ENCODE assay signal across 21 cellular contexts in the genomic region with DNA sequence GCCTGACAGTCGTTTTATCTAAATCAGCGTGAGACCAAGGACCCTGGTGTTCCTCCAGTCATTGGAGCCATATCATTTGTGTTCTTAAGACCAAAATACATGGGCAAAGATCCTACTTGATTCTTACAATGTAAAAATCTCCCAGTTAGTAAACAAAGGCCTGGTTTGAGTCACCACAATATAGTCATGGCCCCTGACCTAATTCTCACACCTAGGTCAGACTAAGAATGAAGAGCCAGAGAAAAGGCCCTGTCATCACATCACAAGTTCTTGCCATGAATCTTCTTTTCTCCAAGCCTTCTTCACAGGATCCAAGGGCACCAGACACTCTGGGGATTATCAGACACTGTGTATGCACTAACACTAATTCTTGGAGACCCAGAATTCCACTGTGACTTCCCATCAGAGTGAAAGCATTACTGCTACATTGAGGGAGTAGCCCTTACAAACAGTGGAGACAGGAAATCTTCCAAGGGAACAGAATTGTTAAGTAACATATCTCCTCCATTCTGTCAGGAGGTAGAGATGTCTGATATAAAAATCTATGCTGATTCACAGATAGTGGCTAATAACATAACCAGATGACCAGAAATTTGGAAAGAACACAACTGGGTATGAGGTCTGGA. TPM values are rescaled to one million over a fixed set of nuclear protein-coding genes. Genes with fewer than 3 reads are reported as not detected.
"Had no signal": no experiment of that assay in that cellular context is flagged by ENCODE, and none has a peak within 500 bp of the region (broad histone marks: within the 10 kb centered on the region; RNA-seq: fewer than 3 reads in every experiment).

No MANE protein-coding gene starts in this region.

- DNase-seq: activated CD4-positive, alpha-beta memory T cell treated with anti-CD3 and anti-CD28 coated beads for 36 hours; activated CD8-positive, alpha-beta memory T cell treated with anti-CD3 and anti-CD28 coated beads, Interleukin-2, amount 50 U/mL, for 48 hours; activated naive CD4-positive, alpha-beta T cell treated with Interleukin-2 at 50 U/mL for 16 hours; hypothalamus; kidney; mesenchymal stem cell; occipital lobe; right lobe of liver; T-helper 1 cell; tibial artery; uterus had no signal

- H3K36me3 ChIP-seq: uterus had no signal

- H3K9me3 ChIP-seq: right lobe of liver, tibial artery, uterus had no signal

- H3K27ac Mint-ChIP-seq: activated CD4-positive, alpha-beta memory T cell treated with anti-CD3 and anti-CD28 coated beads for 36 hours; activated T-helper 1 cell treated with anti-CD3 and anti-CD28 coated beads, Interleukin-12 subunit alpha, Interleukin-12 subunit beta, Interleukin-2, Interleukin-4 antibody, amounts not matched to agents 30 ng/mL and 10 ng/mL and 1 ng/mL, durations not matched to agents 14 hours and 24 hours and 36 hours; nephron; progenitor cell of endocrine pancreas had no signal

- H3K9me3 Mint-ChIP-seq: activated CD4-positive, alpha-beta memory T cell treated with anti-CD3 and anti-CD28 coated beads for 36 hours; activated T-helper 1 cell treated with anti-CD3 and anti-CD28 coated beads, Interleukin-12 subunit alpha, Interleukin-12 subunit beta, Interleukin-2, Interleukin-4 antibody, amounts not matched to agents 30 ng/mL and 10 ng/mL and 1 ng/mL, durations not matched to agents 14 hours and 24 hours and 36 hours; nephron had no signal

- ATAC-seq: right lobe of liver had no signal

- H3K27me3 ChIP-seq: right lobe of liver, tibial artery, uterus had no signal

- H3K27me3 Mint-ChIP-seq: activated CD4-positive, alpha-beta memory T cell treated with anti-CD3 and anti-CD28 coated beads for 36 hours; progenitor cell of endocrine pancreas had no signal

- H3K4me1 Mint-ChIP-seq: nephron had no signal

- H3K27ac ChIP-seq: right lobe of liver, tibial artery, uterus had no signal

- H3K4me3 ChIP-seq: right lobe of liver, tibial artery, uterus had no signal

- H3K4me1 ChIP-seq: right lobe of liver, tibial artery, uterus had no signal

- H3K4me3 Mint-ChIP-seq: activated CD4-positive, alpha-beta memory T cell treated with anti-CD3 and anti-CD28 coated beads for 36 hours; activated T-helper 1 cell treated with anti-CD3 and anti-CD28 coated beads, Interleukin-12 subunit alpha, Interleukin-12 subunit beta, Interleukin-2, Interleukin-4 antibody, amounts not matched to agents 30 ng/mL and 10 ng/mL and 1 ng/mL, durations not matched to agents 14 hours and 24 hours and 36 hours; nephron had no signal

RNA-seq across cellular contexts. Expression of gene ERVW-1, which starts 7.6 kb away (rescaled TPM):
- total RNA-seq: activated CD4-positive, alpha-beta memory T cell treated with anti-CD3 and anti-CD28 coated beads for 36 hours; activated T-helper 1 cell treated with anti-CD3 and anti-CD28 coated beads, Interleukin-12 subunit alpha, Interleukin-12 subunit beta, Interleukin-2, Interleukin-4 antibody, amounts not matched to agents 30 ng/mL and 10 ng/mL and 1 ng/mL, durations not matched to agents 14 hours and 24 hours and 36 hours; astrocyte; chondrocyte; dermis microvascular lymphatic vessel endothelial cell; epithelial cell of proximal tubule; fibroblast of villous mesenchyme; glomerular endothelial cell; kidney; liver; occipital lobe; progenitor cell of endocrine pancreas; right lobe of liver; uterus had no signal
